In the genomic region with DNA sequence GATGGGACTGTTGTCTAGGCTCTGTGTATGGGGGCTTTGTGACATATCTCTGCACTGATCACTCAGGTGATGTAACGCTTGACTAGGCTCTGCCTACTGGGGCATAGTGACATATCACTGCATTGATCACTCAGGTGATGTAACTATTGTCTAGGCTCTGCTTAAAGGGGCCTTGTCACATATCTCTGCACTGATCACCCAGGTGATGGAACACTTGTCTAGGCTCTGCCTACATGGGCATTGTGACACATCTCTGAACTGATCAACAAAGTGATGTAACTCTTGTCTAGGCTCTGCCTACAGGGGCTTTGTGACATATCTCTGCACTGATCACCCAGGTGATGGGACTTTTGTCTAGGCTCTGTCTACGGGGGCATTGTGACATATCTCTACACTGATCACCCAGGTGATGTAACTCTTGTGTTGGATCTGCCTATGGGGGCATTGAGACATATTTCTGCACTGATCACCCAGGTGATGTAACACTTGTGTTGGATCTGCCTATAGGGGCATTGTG, we compare ENCODE assay signal across 4 cellular contexts. TPM values are rescaled to one million over a fixed set of nuclear protein-coding genes. Genes with fewer than 3 reads are reported as not detected.
"Had no signal": no experiment of that assay in that cellular context is flagged by ENCODE, and none has a peak within 500 bp of the region (broad histone marks: within the 10 kb centered on the region; RNA-seq: fewer than 3 reads in every experiment).

No MANE protein-coding gene starts in this region.

RNA-seq across cellular contexts. Expression of a gene that starts 57.5 kb away (rescaled TPM):
- total RNA-seq: activated CD4-positive, alpha-beta memory T cell treated with anti-CD3 and anti-CD28 coated beads for 36 hours; activated CD8-positive, alpha-beta memory T cell treated with anti-CD3 and anti-CD28 coated beads for 36 hours; K562; PC-9 had no signal
